ENCODE assay signal across 1 cellular context in genomic region chr7:101169110-101169837, GRCh38.
TF ChIP-seq lines count a peak whose summit lies in the region.

No MANE protein-coding gene starts in this region.

TF ChIP-seq in K562, 482 proteins besides CTCF, POLR2A, EP300 and RAD21 (continued from another document and continues in another):
- peak in 1 of 2 experiments; percentile 73; a peak in 2 of 4 replicates for TF ChIP-seq HDAC1 (IDR thresholded peaks at IDR 0.05)
- no peak for TF ChIP-seq ZNF507 (tag; conservative IDR thresholded peaks at IDR 0.05)
- TF ChIP-seq HDAC3 (IDR thresholded peaks at IDR 0.05; ENCODE audit: borderline replicate concordance, partially characterized antibody) = no peak
- peak; percentile 32; the same call in 1 of the 2 replicates for TF ChIP-seq ZBTB40 (IDR thresholded peaks at IDR 0.05)
- TF ChIP-seq ZBTB40 (CRISPR knock-in tag; IDR thresholded peaks at IDR 0.05) = no peak
- no peak for TF ChIP-seq USF2 (CRISPR knock-in tag; IDR thresholded peaks at IDR 0.05)
- TF ChIP-seq ZNF668 (CRISPR knock-in tag; IDR thresholded peaks at IDR 0.05) = no peak
- no peak for TF ChIP-seq TEAD4 (IDR thresholded peaks at IDR 0.05; ENCODE audit: low read length)
- no peak for TF ChIP-seq TEAD4 (CRISPR knock-in tag; IDR thresholded peaks at IDR 0.05; ENCODE audit: borderline replicate concordance)
- no peak for TF ChIP-seq MAFG (tag; conservative IDR thresholded peaks at IDR 0.05)
- peak; percentile 20; the same call in 1 of the 2 replicates for TF ChIP-seq MBD2 (IDR thresholded peaks at IDR 0.05; ENCODE audit: borderline replicate concordance, low read depth)
- TF ChIP-seq ZNF184 (CRISPR knock-in tag; IDR thresholded peaks at IDR 0.05) = no peak
- no peak for TF ChIP-seq NONO (IDR thresholded peaks at IDR 0.05; ENCODE audit: low read depth in 2 of 2, low read length in 1 of 2)
- no peak for TF ChIP-seq USF1 (CRISPR knock-in tag; IDR thresholded peaks at IDR 0.05)
- no peak; the same call in 1 of the 2 replicates for TF ChIP-seq LCOR (CRISPR knock-in tag; IDR thresholded peaks at IDR 0.05)
- no peak for TF ChIP-seq SAFB (IDR thresholded peaks at IDR 0.05; ENCODE audit: borderline replicate concordance, low read depth, low read length)
- TF ChIP-seq ZNF384 (IDR thresholded peaks at IDR 0.05; ENCODE audit: low read depth, low read length) = no peak
- no peak for TF ChIP-seq ZZZ3 (IDR thresholded peaks at IDR 0.05)
- TF ChIP-seq NKRF (IDR thresholded peaks at IDR 0.05; ENCODE audit: borderline replicate concordance) = peak; percentile 43; the same call in 1 of the 2 replicates
- TF ChIP-seq BRF1 (IDR thresholded peaks at IDR 0.05; ENCODE audit: borderline replicate concordance, extremely low read depth, insufficient read length) = no peak
- TF ChIP-seq SMAD3 (CRISPR knock-in tag; conservative IDR thresholded peaks at IDR 0.05) = no peak
- TF ChIP-seq ARHGAP35 (IDR thresholded peaks at IDR 0.05; ENCODE audit: partially characterized antibody) = peak; percentile 42
- no peak for TF ChIP-seq ZNF124 (CRISPR knock-in tag; IDR thresholded peaks at IDR 0.05)
- peak; percentile 92 for TF ChIP-seq DPF2 (IDR thresholded peaks at IDR 0.05)
- TF ChIP-seq E2F3 (CRISPR knock-in tag; IDR thresholded peaks at IDR 0.05) = no peak
- no peak for TF ChIP-seq SRF (CRISPR knock-in tag; IDR thresholded peaks at IDR 0.05)
- no peak for TF ChIP-seq NFIX (CRISPR knock-in tag; IDR thresholded peaks at IDR 0.05; ENCODE audit: low read depth)
- peak; percentile 81 for TF ChIP-seq EHMT2 (IDR thresholded peaks at IDR 0.05)
- no peak for TF ChIP-seq HNRNPUL1 (IDR thresholded peaks at IDR 0.05; ENCODE audit: low read length)
- TF ChIP-seq SMAD2 (IDR thresholded peaks at IDR 0.05; ENCODE audit: low read depth, low read length) = no peak
- TF ChIP-seq FUS (optimal IDR thresholded peaks at IDR 0.05; ENCODE audit: low read depth, low read length) = no peak
- TF ChIP-seq KLF16 (IDR thresholded peaks at IDR 0.05) = 0 out of 2 replicates have a peak, but pooled peaks have one; percentile 48
- no peak for TF ChIP-seq KLF1 (tag; IDR thresholded peaks at IDR 0.05)
- no peak for TF ChIP-seq HEY1 (CRISPR knock-in tag; IDR thresholded peaks at IDR 0.05; ENCODE audit: borderline replicate concordance)
- no peak for TF ChIP-seq TAF9B (IDR thresholded peaks at IDR 0.05; ENCODE audit: partially characterized antibody)
- no peak for TF ChIP-seq FOXJ3 (CRISPR knock-in tag; IDR thresholded peaks at IDR 0.05)
- no peak for TF ChIP-seq DNMT1 (IDR thresholded peaks at IDR 0.05)
- no peak for TF ChIP-seq BACH1 (tag; IDR thresholded peaks at IDR 0.05)
- no peak for TF ChIP-seq ZNF75A (CRISPR knock-in tag; IDR thresholded peaks at IDR 0.05)
- no peak for TF ChIP-seq KLF6 (CRISPR knock-in tag; IDR thresholded peaks at IDR 0.05; ENCODE audit: borderline replicate concordance)
- no peak for TF ChIP-seq KDM4B (IDR thresholded peaks at IDR 0.05; ENCODE audit: borderline replicate concordance in 2 of 2, low read depth in 1 of 2)
- TF ChIP-seq ARID2 (IDR thresholded peaks at IDR 0.05) = 0 out of 2 replicates have a peak, but pooled peaks have one; percentile 16
- no peak for TF ChIP-seq MCM2 (IDR thresholded peaks at IDR 0.05; ENCODE audit: low read depth)
- no peak for TF ChIP-seq PCBP2 (IDR thresholded peaks at IDR 0.05; ENCODE audit: low read depth, low read length, poor library complexity, severe bottlenecking)
- no peak for TF ChIP-seq RNF219 (CRISPR knock-in tag; IDR thresholded peaks at IDR 0.05)
- TF ChIP-seq KAT2B (IDR thresholded peaks at IDR 0.05; ENCODE audit: low read depth, low read length) = no peak
- TF ChIP-seq L3MBTL2 (IDR thresholded peaks at IDR 0.05) = no peak
- no peak for TF ChIP-seq POLR3A (IDR thresholded peaks at IDR 0.05; ENCODE audit: borderline replicate concordance, extremely low read depth, insufficient read depth, insufficient read length)
- TF ChIP-seq PREB (CRISPR knock-in tag; IDR thresholded peaks at IDR 0.05) = no peak
- no peak for TF ChIP-seq KAT7 (CRISPR knock-in tag; IDR thresholded peaks at IDR 0.05; ENCODE audit: borderline replicate concordance)
- no peak for TF ChIP-seq ZBTB9 (CRISPR knock-in tag; IDR thresholded peaks at IDR 0.05)
- TF ChIP-seq ZC3H8 (IDR thresholded peaks at IDR 0.05) = no peak
- no peak for TF ChIP-seq MAX (CRISPR knock-in tag; IDR thresholded peaks at IDR 0.05)
